Comparison of ENCODE assay signal across 25 cellular contexts in the genomic region with DNA sequence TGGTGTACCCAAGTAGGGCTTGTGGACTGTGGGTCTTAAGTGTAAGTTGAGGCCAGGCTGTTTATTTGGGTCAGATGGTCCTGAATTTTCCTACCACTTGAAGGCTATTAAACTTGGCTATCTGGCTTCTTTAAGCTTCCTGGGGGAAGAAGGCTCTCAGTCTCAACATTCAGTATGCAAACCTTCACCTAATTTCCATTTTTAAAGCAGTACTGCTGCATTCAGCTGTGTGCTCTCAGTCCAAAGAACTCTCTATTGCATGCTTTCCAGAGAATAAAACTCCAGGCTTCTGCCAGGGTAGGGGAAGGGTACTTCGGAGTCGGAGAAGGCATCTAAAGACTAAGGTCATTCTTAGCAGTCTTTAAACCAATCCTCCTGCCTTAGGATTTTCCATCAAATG.
"Had no signal": no experiment of that assay in that cellular context is flagged by ENCODE, and none has a peak within 500 bp of the region (broad histone marks: within the 10 kb centered on the region; RNA-seq: fewer than 3 reads in every experiment).

No MANE protein-coding gene starts in this region.

- H3K4me1 Mint-ChIP-seq: memory B cell; natural killer cell; stimulated activated naive B cell treated with anti-CD40 and anti-IgM and Interleukin-4, amounts not matched to agents 10 μg/mL and 1 μg/mL and 100 μg/mL, for 72 hours had no signal

- H3K27ac ChIP-seq: esophagus squamous epithelium, neutrophil, parathyroid adenoma, right lobe of liver, thoracic aorta, tibial nerve, upper lobe of left lung had no signal

- H3K36me3 ChIP-seq: esophagus squamous epithelium, neutrophil, right lobe of liver, thoracic aorta, tibial nerve, upper lobe of left lung had no signal

- H3K9ac ChIP-seq: parathyroid adenoma had no signal

- ATAC-seq: effector memory CD8-positive, alpha-beta T cell; left lobe of liver; natural killer cell; right lobe of liver; stimulated activated naive B cell treated with anti-CD40 and anti-IgM and Interleukin-4, amounts not matched to agents 10 μg/mL and 1 μg/mL and 100 μg/mL, for 72 hours had no signal

- H3K27me3 Mint-ChIP-seq: stimulated activated naive CD8-positive, alpha-beta T cell treated with anti-CD3 and anti-CD28 coated beads, Interleukin-15, Interleukin-2, amounts not matched to agents 100 ng/mL and 50 ng/mL, for 24 hours had no signal

- H2AFZ ChIP-seq: parathyroid adenoma had no signal

- DNase-seq: cortex of kidney; effector memory CD8-positive, alpha-beta T cell; erythroblast; esophagus squamous epithelium; foreskin melanocyte; hypothalamus; kidney; natural killer cell; right lobe of liver; small intestine; stimulated activated CD4-positive, alpha-beta T cell treated with anti-CD3 and anti-CD28 coated beads, Interleukin-15, amount 100 ng/mL, for 24 hours; stimulated activated CD4-positive, alpha-beta T cell treated with anti-CD3 and anti-CD28 coated beads, Interleukin-2, amount 100 ng/mL, for 48 hours; stimulated activated naive B cell treated with anti-CD40 and anti-IgM and Interleukin-4, amounts not matched to agents 10 μg/mL and 1 μg/mL and 100 μg/mL, for 72 hours; upper lobe of left lung had no signal

- H3K4me1 ChIP-seq: esophagus squamous epithelium, parathyroid adenoma, right lobe of liver, tibial nerve, upper lobe of left lung had no signal

- H3K79me2 ChIP-seq: parathyroid adenoma had no signal

- H3K9me3 ChIP-seq: esophagus squamous epithelium, neutrophil, right lobe of liver, thoracic aorta had no signal

- H3K4me3 Mint-ChIP-seq: effector memory CD8-positive, alpha-beta T cell; memory B cell; natural killer cell; stimulated activated naive B cell treated with anti-CD40 and anti-IgM and Interleukin-4, amounts not matched to agents 10 μg/mL and 1 μg/mL and 100 μg/mL, for 72 hours; stimulated activated naive CD8-positive, alpha-beta T cell treated with anti-CD3 and anti-CD28 coated beads, Interleukin-15, Interleukin-2, amounts not matched to agents 100 ng/mL and 50 ng/mL, for 24 hours had no signal

- H3K27ac Mint-ChIP-seq: effector memory CD8-positive, alpha-beta T cell; memory B cell; natural killer cell; progenitor cell of endocrine pancreas; stimulated activated naive B cell treated with anti-CD40 and anti-IgM and Interleukin-4, amounts not matched to agents 10 μg/mL and 1 μg/mL and 100 μg/mL, for 72 hours; stimulated activated naive CD8-positive, alpha-beta T cell treated with anti-CD3 and anti-CD28 coated beads, Interleukin-15, Interleukin-2, amounts not matched to agents 100 ng/mL and 50 ng/mL, for 24 hours had no signal

- FAIRE-seq: endometrium, kidney, small intestine, urothelium cell line had no signal

- H3K27me3 ChIP-seq: esophagus squamous epithelium, neutrophil, right lobe of liver, tibial nerve, upper lobe of left lung had no signal

- H3K4me3 ChIP-seq: esophagus squamous epithelium, lung, right lobe of liver, thoracic aorta, tibial nerve, upper lobe of left lung had no signal

- H3K36me3 Mint-ChIP-seq: memory B cell; natural killer cell; stimulated activated naive B cell treated with anti-CD40 and anti-IgM and Interleukin-4, amounts not matched to agents 10 μg/mL and 1 μg/mL and 100 μg/mL, for 72 hours had no signal
